8 cellular contexts compared by ENCODE assay signal in the genomic region with DNA sequence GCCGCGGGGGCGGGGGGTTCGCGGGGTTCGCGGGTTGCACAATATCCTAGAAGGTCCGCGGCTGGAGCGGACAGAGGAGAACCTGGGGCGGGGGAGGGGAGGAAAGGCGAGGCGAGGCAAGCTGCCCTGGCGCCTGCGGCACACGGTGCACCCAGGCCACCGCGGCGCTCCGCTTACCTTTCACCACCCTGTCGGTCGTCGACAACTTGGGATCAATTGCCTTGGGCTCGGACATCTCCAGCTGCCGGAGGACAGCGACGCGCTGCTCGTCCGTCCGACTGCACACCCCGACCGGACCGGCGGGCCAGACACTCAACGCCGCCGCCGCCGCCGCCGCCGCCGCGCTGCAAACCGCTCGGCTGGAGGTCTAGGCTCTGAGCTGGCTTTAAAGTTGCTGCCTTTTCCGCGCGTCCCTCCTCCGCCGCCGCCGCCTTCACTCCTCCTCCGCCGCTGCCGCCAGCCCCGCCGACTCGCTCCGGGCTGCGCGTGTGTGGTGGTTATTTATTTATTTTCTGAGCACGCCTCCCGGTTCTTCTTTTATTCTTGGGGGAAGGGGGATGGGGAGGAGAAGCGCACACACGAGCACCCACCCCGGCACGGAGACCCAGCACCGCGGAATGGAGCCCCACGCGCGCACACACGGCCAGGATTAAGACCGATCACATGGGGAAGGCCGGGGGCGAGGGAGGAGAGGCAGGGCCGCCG. TPM values are rescaled to one million over a fixed set of nuclear protein-coding genes. Genes with fewer than 3 reads are reported as not detected.
A peak's percentile ranks its signal among the peaks of the same experiment; 100 is the strongest.
DNase-seq lines count a peak whose midpoint lies in the region; ATAC-seq and TF ChIP-seq lines count a peak whose summit lies in the region.

No MANE protein-coding gene starts in this region.

- intact Hi-C loops in MCF 10A (cut with micrococcal nuclease), result loop anchor here (1.0 to 10.0 kb wide), 11 partner anchors 114 to 1252 kb away; no protein-coding TSS in a partner anchor

- H3K9me3 ChIP-seq in smooth muscle cell (replicated peaks; ENCODE audit: low read depth), result no peaks in the 10 kb centered on the region

- peaks cover 48% of the 10 kb centered on the region for H3K4me1 ChIP-seq in KMS-11 (ENCODE audit: low read depth, poor library complexity, severe bottlenecking)
- peaks cover 26% of the 10 kb centered on the region for H3K4me1 ChIP-seq in smooth muscle cell (ENCODE audit: low read depth)

- no peaks in the 10 kb centered on the region for H3K27me3 ChIP-seq in KMS-11 (ENCODE audit: insufficient read depth, low read depth)
- no peaks in the 10 kb centered on the region for H3K27me3 ChIP-seq in smooth muscle cell (ENCODE audit: low read depth)

- no peak for TF ChIP-seq CTCF in KMS-11 (conservative IDR thresholded peaks at IDR 0.05; ENCODE audit: low read depth, low read length)
- TF ChIP-seq CTCF in MCF 10A (IDR thresholded peaks at IDR 0.05; ENCODE audit: unreplicated experiment), result no peak
- TF ChIP-seq CTCF in smooth muscle cell (IDR thresholded peaks at IDR 0.05; ENCODE audit: borderline replicate concordance, insufficient read depth, poor library complexity, severe bottlenecking), result no peak

- H3K9ac ChIP-seq in KMS-11 (peak overlapping the region; percentile 75), smooth muscle cell (ENCODE audit: low read depth) (peak overlapping the region; percentile 78)

- DNase-seq in EL (peak; percentile 61), T-helper 2 cell (peak; percentile 30 to 75 (median 60)), MCF 10A (ENCODE audit: unreplicated experiment) (peak; percentile 70), iPS-NIHi7 (ENCODE audit: extremely low spot score) (peak; percentile 31), smooth muscle cell (lab: John Stamatoyannopoulos, UW; ENCODE audit: unreplicated experiment) (peak; percentile 58), GM19240 (ENCODE audit: insufficient read length, low spot score) (no peak)

- H3K4me3 ChIP-seq in KMS-11 (IDR thresholded peaks at IDR 0.05; ENCODE audit: insufficient read depth, low read depth, low read length) (peak overlapping the region; percentile 6), smooth muscle cell (peak overlapping the region; percentile 92)

- peak overlapping the region; percentile 74 for H3K27ac ChIP-seq in KMS-11
- H3K27ac ChIP-seq in smooth muscle cell (ENCODE audit: low read depth), result peak overlapping the region; percentile 64

- H3K27me3 Mint-ChIP-seq in MCF 10A (ENCODE audit: insufficient read depth, unreplicated experiment), result no peaks in the 10 kb centered on the region

- CTCF ChIA-PET in MCF 10A (lab: Yijun Ruan, JAX), result interaction anchor here (0.6 to 1.4 kb wide), 5 partner anchors 160 to 1268 kb away, joined by 3 to 5 read pairs (median 4); no protein-coding TSS in a partner anchor

- peaks cover 5% of the 10 kb centered on the region for H3F3A ChIP-seq in smooth muscle cell (ENCODE audit: low read depth)

- BruUV-seq in MCF 10A (replicated peaks; lab: Mats Ljungman, UMichigan), result TSS peak; percentile 29

- no peak overlapping the region; the same call in 1 of the 2 replicates for H3K4me2 ChIP-seq in KMS-11
- H3K4me2 ChIP-seq in smooth muscle cell, result peak overlapping the region; percentile 94

- H3K4me1 Mint-ChIP-seq in MCF 10A (ENCODE audit: insufficient read depth, unreplicated experiment), result peaks cover 37% of the 10 kb centered on the region

- POLR2A ChIA-PET in MCF 10A (lab: Yijun Ruan, JAX), result interaction anchor here (0.6 to 5.8 kb wide), 31 partner anchors 9 to 1084 kb away, joined by 3 to 49 read pairs (median 6); no protein-coding TSS in a partner anchor

- ATAC-seq in GM21723 (IDR thresholded peaks at IDR 0.05; ENCODE audit: unreplicated experiment), result peak; percentile 14

- H3K9me3 Mint-ChIP-seq in MCF 10A (ENCODE audit: unreplicated experiment), result no peaks in the 10 kb centered on the region

- 1% methylated on average over 51 of the region's 80 CpGs for WGBS in smooth muscle cell (ENCODE audit: low lambda C conversion rate)

- peak overlapping the region; percentile 90 for H3K4me3 Mint-ChIP-seq in MCF 10A (ENCODE audit: unreplicated experiment)

- peak overlapping the region; percentile 96 for H3K27ac Mint-ChIP-seq in MCF 10A (ENCODE audit: low read depth, unreplicated experiment)

- H3K36me3 ChIP-seq in KMS-11 (ENCODE audit: insufficient read depth) (no peaks in the 10 kb centered on the region), smooth muscle cell (ENCODE audit: low read depth) (no peaks in the 10 kb centered on the region)

- H3K79me2 ChIP-seq in KMS-11 (ENCODE audit: insufficient read depth, low read depth) (peaks cover 34% of the 10 kb centered on the region), smooth muscle cell (ENCODE audit: low read depth) (peaks cover 51% of the 10 kb centered on the region)

- H4K20me1 ChIP-seq in KMS-11 (ENCODE audit: insufficient read depth), result peaks cover 7% of the 10 kb centered on the region; the same call in 1 of the 2 replicates
- H4K20me1 ChIP-seq in smooth muscle cell (ENCODE audit: low read depth), result peaks cover 44% of the 10 kb centered on the region

- H3K36me3 Mint-ChIP-seq in MCF 10A (ENCODE audit: insufficient read depth, unreplicated experiment), result no peaks in the 10 kb centered on the region

- H2AFZ ChIP-seq in KMS-11 (ENCODE audit: low read depth), result peak overlapping the region; percentile 85
- H2AFZ ChIP-seq in smooth muscle cell (ENCODE audit: low read depth), result peak overlapping the region; percentile 88

RNA-seq across cellular contexts. Expression of a gene that starts 0.6 kb away (rescaled TPM):
- total RNA-seq in MCF 10A (2022) (53.7 and 73.0 TPM in 2 replicates), smooth muscle cell (70.4 and 96.1 TPM in 2 replicates)
- polyA plus RNA-seq in smooth muscle cell, result 16.2 and 18.6 TPM in 2 replicates
